Comparison of ENCODE assay signal across 8 cellular contexts in genomic region chrX:154412468-154412867, GRCh38. TPM values are rescaled to one million over a fixed set of nuclear protein-coding genes. Genes with fewer than 3 reads are reported as not detected.
DNase-seq lines count a peak whose midpoint lies in the region; ATAC-seq and TF ChIP-seq lines count a peak whose summit lies in the region.

No MANE protein-coding gene starts in this region.

- TF ChIP-seq CTCF in WERI-Rb-1 (IDR thresholded peaks at IDR 0.05; ENCODE audit: low read depth, low read length) (no peak), cardiac muscle cell (IDR thresholded peaks at IDR 0.05; ENCODE audit: low read depth, low read length) (no peak)

- peak overlapping the region; percentile 20 to 93 (median 80) for H3K9ac ChIP-seq in skeletal muscle tissue (ENCODE audit: low read depth in 1 of 3, low read length in 3 of 3)

- H3K9me3 ChIP-seq in WERI-Rb-1 (ENCODE audit: severe bottlenecking) (peaks cover 3% of the 10 kb centered on the region), cardiac muscle cell (ENCODE audit: low read depth) (no peaks in the 10 kb centered on the region), skeletal muscle tissue (ENCODE audit: control insufficient read depth in 3 of 3, low read length in 3 of 3) (no peaks in the 10 kb centered on the region)

- no peak for ATAC-seq in HG02885 (IDR thresholded peaks at IDR 0.05; ENCODE audit: poor library complexity, unreplicated experiment)

- no peaks in the 10 kb centered on the region for H3K4me1 ChIP-seq in cardiac muscle cell (ENCODE audit: low read depth)
- peaks cover 18 to 21% (median 19%) of the 10 kb centered on the region in 3 donors for H3K4me1 ChIP-seq in skeletal muscle tissue (ENCODE audit: control insufficient read depth in 3 of 3, insufficient read depth in 3 of 3, low read length in 3 of 3)

- H3K27ac ChIP-seq in WERI-Rb-1 (peak overlapping the region; percentile 93), cardiac muscle cell (no peak overlapping the region), skeletal muscle tissue (ENCODE audit: low read depth, low read length) (peak overlapping the region; percentile 91)

- H3K4me3 ChIP-seq in WERI-Rb-1 (ENCODE audit: low read depth, low read length) (peak overlapping the region; percentile 78), cardiac muscle cell (peak overlapping the region; percentile 87), skeletal muscle tissue (ENCODE audit: low read length in 3 of 3) (peak overlapping the region; percentile 62 to 73 (median 72))

- H3K27me3 ChIP-seq in WERI-Rb-1 (ENCODE audit: insufficient read depth, low read depth, severe bottlenecking) (peaks cover 11% of the 10 kb centered on the region), cardiac muscle cell (no peaks in the 10 kb centered on the region), skeletal muscle tissue (ENCODE audit: control insufficient read depth in 3 of 3, insufficient read depth in 3 of 3, low read length in 3 of 3) (no peaks in the 10 kb centered on the region)

- H3K36me3 ChIP-seq in WERI-Rb-1 (peaks cover 30% of the 10 kb centered on the region), cardiac muscle cell (no peaks in the 10 kb centered on the region), skeletal muscle tissue (ENCODE audit: control insufficient read depth in 3 of 3, insufficient read depth in 3 of 3, low read length in 3 of 3) (peaks cover 0 to 12% (median 7%) of the 10 kb centered on the region in 3 donors)

- peak; percentile 13 for DNase-seq in NK-92 treated with Interleukin-12 subunit alpha and Interleukin-12 subunit beta, amount 100 ng/mL, for 24 hours (lab: John Stamatoyannopoulos, UW)
- no peak for DNase-seq in NK-92 (lab: John Stamatoyannopoulos, UW; ENCODE audit: unreplicated experiment)
- DNase-seq in WERI-Rb-1, result peak; percentile 80
- DNase-seq in cardiac muscle cell (ENCODE audit: low read depth in 1 of 2, low spot score in 1 of 2), result no peak
- DNase-seq in NCI-H1092 treated with DMSO at 0.1 percent for 48 hours (lab: John Stamatoyannopoulos, UW), result no peak
- no peak for DNase-seq in DMS114 treated with DMSO at 0.1 percent for 48 hours (lab: John Stamatoyannopoulos, UW; ENCODE audit: unreplicated experiment)

RNA-seq across cellular contexts. Expression of gene TAFAZZIN, which starts 1.1 kb away (rescaled TPM):
- 37.4 and 52.1 TPM in 2 replicates for total RNA-seq in cardiac muscle cell
- polyA plus RNA-seq in cardiac muscle cell, result 59.7 and 65.0 TPM in 2 replicates
- 7.3 TPM for total RNA-seq in skeletal muscle tissue

RNA-seq across cellular contexts. Expression of gene DNASE1L1, which starts 3.4 kb away (rescaled TPM):
- total RNA-seq in cardiac muscle cell (34.3 and 40.4 TPM in 2 replicates), skeletal muscle tissue (47.0 TPM)
- polyA plus RNA-seq in cardiac muscle cell, result 24.8 and 26.1 TPM in 2 replicates

RNA-seq across cellular contexts. Expression of gene RPL10, which starts 14.3 kb away (rescaled TPM):
- total RNA-seq in cardiac muscle cell, result 2,299 and 4,006 TPM in 2 replicates
- 1,000 and 1,150 TPM in 2 replicates for polyA plus RNA-seq in cardiac muscle cell
- total RNA-seq in skeletal muscle tissue, result 4,963 TPM

RNA-seq across cellular contexts. Expression of gene ATP6AP1, which starts 16.0 kb away (rescaled TPM):
- total RNA-seq in cardiac muscle cell (52.4 and 71.8 TPM in 2 replicates), skeletal muscle tissue (24.5 TPM)
- 132 and 155 TPM in 2 replicates for polyA plus RNA-seq in cardiac muscle cell

RNA-seq across cellular contexts. Expression of gene GDI1, which starts 24.5 kb away (rescaled TPM):
- total RNA-seq in cardiac muscle cell (159 and 190 TPM in 2 replicates), skeletal muscle tissue (35.5 TPM)
- polyA plus RNA-seq in cardiac muscle cell, result 131 and 144 TPM in 2 replicates

Comparison
In these comparisons a context has a peak if more than half of its experiments do, and no peak if none do; other contexts are left out.
1. DNase-seq: peak in NK-92 treated with Interleukin-12 subunit alpha and Interleukin-12 subunit beta, amount 100 ng/mL, for 24 hours (single experiment) and WERI-Rb-1 (single experiment); none in NK-92 (single experiment), cardiac muscle cell (0 of 2), NCI-H1092 treated with DMSO at 0.1 percent for 48 hours (single experiment) and DMS114 treated with DMSO at 0.1 percent for 48 hours (single experiment).
2. Peak in every context shown above with its lines, with median percentiles within 50 percentile points of each other: H3K4me3 ChIP-seq.